ENCODE assay signal across 1 cellular context in the genomic region with DNA sequence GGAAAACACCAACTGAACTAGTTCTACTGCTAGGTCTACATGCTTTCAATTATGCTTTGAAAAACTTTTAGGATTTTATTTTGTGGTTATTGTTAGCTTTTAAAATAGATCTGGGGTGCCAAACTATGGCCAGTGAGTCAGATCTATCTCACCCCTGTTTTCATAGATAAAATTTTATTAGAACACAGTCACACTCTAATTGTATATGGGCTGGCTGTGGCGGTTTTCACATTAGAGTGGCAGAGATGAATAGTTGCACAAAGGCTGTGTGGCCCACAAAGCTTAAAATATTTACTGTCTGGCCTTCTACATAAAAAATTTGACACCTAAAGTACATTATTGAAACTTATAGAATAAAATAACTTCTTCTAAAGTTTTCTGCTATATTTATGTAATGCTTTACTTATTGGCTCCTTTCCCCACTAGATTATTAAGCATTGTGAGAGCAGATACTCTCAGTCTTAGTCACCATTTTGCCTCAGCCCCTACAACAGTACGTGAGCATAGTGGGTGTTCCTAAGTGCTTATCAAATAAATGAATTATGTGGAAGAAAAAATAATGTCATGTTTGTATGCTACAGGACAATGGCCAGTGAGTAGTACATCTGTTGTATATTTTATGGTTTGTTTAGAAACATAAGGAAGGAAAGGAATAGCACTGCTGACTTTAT.
TF ChIP-seq lines count a peak whose summit lies in the region.

No MANE protein-coding gene starts in this region.

TF ChIP-seq in SK-N-SH treated with all-trans-retinoic acid at 6 μM for 48 hours, 23 proteins besides CTCF, POLR2A, EP300 and RAD21 (continued from another document):
- no peak for TF ChIP-seq TOX (CRISPR knock-in tag; IDR thresholded peaks at IDR 0.05; ENCODE audit: borderline replicate concordance)
- no peak for TF ChIP-seq ZNF565 (CRISPR knock-in tag; conservative IDR thresholded peaks at IDR 0.05; ENCODE audit: low read depth)
- no peak for TF ChIP-seq GLIS3 (CRISPR knock-in tag; IDR thresholded peaks at IDR 0.05)
- no peak for TF ChIP-seq RARB (CRISPR knock-in tag; IDR thresholded peaks at IDR 0.05)
- no peak for TF ChIP-seq ZFP30 (CRISPR knock-in tag; IDR thresholded peaks at IDR 0.05)
- no peak for TF ChIP-seq ISL1 (CRISPR knock-in tag; IDR thresholded peaks at IDR 0.05)
- TF ChIP-seq, protein P1, sequence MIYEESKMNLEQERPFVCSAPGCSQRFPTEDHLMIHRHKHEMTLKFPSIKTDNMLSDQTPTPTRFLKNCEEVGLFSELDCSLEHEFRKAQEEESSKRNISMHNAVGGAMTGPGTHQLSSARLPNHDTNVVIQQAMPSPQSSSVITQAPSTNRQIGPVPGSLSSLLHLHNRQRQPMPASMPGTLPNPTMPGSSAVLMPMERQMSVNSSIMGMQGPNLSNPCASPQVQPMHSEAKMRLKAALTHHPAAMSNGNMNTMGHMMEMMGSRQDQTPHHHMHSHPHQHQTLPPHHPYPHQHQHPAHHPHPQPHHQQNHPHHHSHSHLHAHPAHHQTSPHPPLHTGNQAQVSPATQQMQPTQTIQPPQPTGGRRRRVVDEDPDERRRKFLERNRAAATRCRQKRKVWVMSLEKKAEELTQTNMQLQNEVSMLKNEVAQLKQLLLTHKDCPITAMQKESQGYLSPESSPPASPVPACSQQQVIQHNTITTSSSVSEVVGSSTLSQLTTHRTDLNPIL (CRISPR knock-in tag; IDR thresholded peaks at IDR 0.05; ENCODE audit: low read depth), result no peak
TF ChIP-seq in SK-N-SH treated with all-trans-retinoic acid at 6 μM for 48 hours: peak in this region for 0.
